Comparison of ENCODE assay signal across 8 cellular contexts in genomic region chr11:67289226-67289650, GRCh38. TPM values are rescaled to one million over a fixed set of nuclear protein-coding genes. Genes with fewer than 3 reads are reported as not detected.
DNase-seq lines count a peak whose midpoint lies in the region; ATAC-seq and TF ChIP-seq lines count a peak whose summit lies in the region.

ANKRD13D (plus strand) TSS chr11:67289303; CDS start chr11:67289461, 158 bp downstream.

- peak within 1 kb of the TSS; percentile 92 for H3K4me3 Mint-ChIP-seq in CD4-positive, alpha-beta T cell

- no peaks in the 10 kb centered on the region for H3K27me3 ChIP-seq in CD4-positive, alpha-beta T cell (ENCODE audit: control insufficient read depth, insufficient read depth, low read length)
- H3K27me3 ChIP-seq in ectodermal cell (ENCODE audit: control insufficient read depth, insufficient read depth, low read length, poor library complexity, severe bottlenecking), result no peaks in the 10 kb centered on the region
- H3K27me3 ChIP-seq in muscle layer of colon (ENCODE audit: control insufficient read depth in 1 of 2, insufficient read depth in 2 of 2, low read length in 2 of 2), result no peaks in the 10 kb centered on the region
- H3K27me3 ChIP-seq in aorta (ENCODE audit: control insufficient read depth in 1 of 2, insufficient read depth in 2 of 2, low read length in 1 of 2), result no peaks in the 10 kb centered on the region

- no peaks in the 10 kb centered on the region for H3K9me3 Mint-ChIP-seq in CD4-positive, alpha-beta T cell

- no peaks in the 10 kb centered on the region for H3K27me3 Mint-ChIP-seq in CD4-positive, alpha-beta T cell

- 0% methylated on average over 56 of the region's 56 CpGs for WGBS in ectodermal cell, 2 experiments
- WGBS in aorta, 2 donors, result 0 to 1% methylated on average over 20 to 56 of the region's 56 CpGs

- POLR2A ChIA-PET in CD4-positive, alpha-beta T cell (lab: Charles Lee), result interaction anchor here (0.5 to 5.5 kb wide), 16 partner anchors 11 to 194 kb away, joined by 3 to 191 read pairs (median 10); partner anchors contain the start of genes AIP, GRK2, POLD4 and PPP1CA

- CTCF ChIA-PET in CD4-positive, alpha-beta T cell (lab: Charles Lee), result interaction anchor here (0.8 to 4.5 kb wide), 12 partner anchors 9 to 93 kb away, joined by 3 to 38 read pairs (median 5); partner anchors contain the start of gene GRK2

- H3K27ac ChIP-seq in CD4-positive, alpha-beta T cell (ENCODE audit: low read depth, low read length), result peak within 1 kb of the TSS; percentile 95
- H3K27ac ChIP-seq in ectodermal cell (ENCODE audit: insufficient read depth, low read depth, low read length, poor library complexity, severe bottlenecking) (peak within 1 kb of the TSS; percentile 90), muscle layer of colon (ENCODE audit: low read depth, low read length) (peak within 1 kb of the TSS; percentile 87), aorta (ENCODE audit: low read depth in 1 of 2, low read length in 2 of 2) (peak within 1 kb of the TSS; percentile 38 to 85)

- peaks cover 55% of the 10 kb centered on the region for H3K4me1 Mint-ChIP-seq in CD4-positive, alpha-beta T cell (ENCODE audit: low read depth)

- H3K9me3 ChIP-seq in CD4-positive, alpha-beta T cell (ENCODE audit: control insufficient read depth, low read length), result no peaks in the 10 kb centered on the region
- H3K9me3 ChIP-seq in ectodermal cell (ENCODE audit: control insufficient read depth, low read length), result no peaks in the 10 kb centered on the region
- H3K9me3 ChIP-seq in muscle layer of colon (ENCODE audit: low read length), result no peaks in the 10 kb centered on the region
- no peaks in the 10 kb centered on the region for H3K9me3 ChIP-seq in aorta (ENCODE audit: control insufficient read depth, low read length)

- peak; percentile 5 for TF ChIP-seq CTCF in CD4-positive, alpha-beta T cell (IDR thresholded peaks at IDR 0.05)

- intact Hi-C loops in CD4-positive, alpha-beta T cell (cut with DNase I, micrococcal nuclease), result loop anchor here (1.0 to 10.0 kb wide), 2 partner anchors 28 to 196 kb away; partner anchors contain the start of gene AIP (in 1 of the 2)
- intact Hi-C loops in aorta (cut with DNase I), result no loop called here

- peak within 1 kb of the TSS; percentile 90 for H3K27ac Mint-ChIP-seq in CD4-positive, alpha-beta T cell

- H3K36me3 Mint-ChIP-seq in CD4-positive, alpha-beta T cell (ENCODE audit: low read depth), result peaks cover 85% of the 10 kb centered on the region

- peak within 1 kb of the TSS; percentile 91 for H3K4me3 ChIP-seq in ectodermal cell (ENCODE audit: insufficient read depth, low read depth, low read length)
- H3K4me3 ChIP-seq in muscle layer of colon (ENCODE audit: low read depth in 1 of 2, low read length in 2 of 2), result peak within 1 kb of the TSS; percentile 66 to 78
- H3K4me3 ChIP-seq in aorta (ENCODE audit: low read length in 2 of 2), result peak within 1 kb of the TSS; percentile 64 to 89

- peak in 2 of 10 experiments; percentile 35 to 44 for DNase-seq in CD4-positive, alpha-beta T cell
- DNase-seq in NCI-H345 treated with DMSO at 0.1 percent for 48 hours (lab: John Stamatoyannopoulos, UW; ENCODE audit: unreplicated experiment), result peak; percentile 46
- no peak for DNase-seq in aorta
- DNase-seq in HPDE6-E6E7 (ENCODE audit: extremely low spot score), result no peak
- DNase-seq in HCEC 1CT, result no peak

- peaks cover 7% of the 10 kb centered on the region for H3K4me1 ChIP-seq in ectodermal cell (ENCODE audit: control insufficient read depth, insufficient read depth, low read length)
- H3K4me1 ChIP-seq in muscle layer of colon (ENCODE audit: insufficient read depth, low read length), result peaks cover 33% of the 10 kb centered on the region
- H3K4me1 ChIP-seq in aorta (ENCODE audit: control insufficient read depth in 1 of 2, insufficient read depth in 2 of 2, low read length in 2 of 2), result no peaks in the 10 kb centered on the region

- H3K36me3 ChIP-seq in ectodermal cell (ENCODE audit: control insufficient read depth, insufficient read depth, low read length) (peaks cover 6% of the 10 kb centered on the region), muscle layer of colon (ENCODE audit: insufficient read depth, low read length) (peaks cover 32% of the 10 kb centered on the region), aorta (ENCODE audit: control insufficient read depth in 1 of 2, insufficient read depth in 2 of 2, low read length in 1 of 2) (peaks cover 0 to 6% of the 10 kb centered on the region in 2 donors)

- peak; percentile 33 for ATAC-seq in CD4-positive, alpha-beta T cell (ENCODE audit: poor library complexity)
- ATAC-seq in GM21360 (IDR thresholded peaks at IDR 0.05; ENCODE audit: unreplicated experiment), result peak; percentile 37
- no peak for ATAC-seq in aorta (ENCODE audit: low FRiP score)

- peak within 1 kb of the TSS; percentile 71 for H3K9ac ChIP-seq in muscle layer of colon (ENCODE audit: low read length)

RNA-seq across cellular contexts. Expression of gene ANKRD13D, which starts in this region (rescaled TPM):
- total RNA-seq in CD4-positive, alpha-beta T cell, result 100 to 1,000 TPM; 160 to 161 TPM
- polyA plus RNA-seq in ectodermal cell (2013, experiment 1 of 4), result 30.3 TPM
- polyA plus RNA-seq in ectodermal cell (2013, experiment 2 of 4), result 26.9 TPM
- polyA plus RNA-seq in ectodermal cell (2013, experiment 3 of 4), result 25.6 TPM
- polyA plus RNA-seq in ectodermal cell (2013, experiment 4 of 4), result 26.8 TPM
- total RNA-seq in aorta, result 10 to 100 TPM; 43.2 to 96.1 TPM
- 100 to 1,000 TPM in 1 of 2 donors, 10 to 100 TPM in 1; 16.8 to 100 TPM for polyA plus RNA-seq in aorta

Comparison
In these comparisons a context has a peak if more than half of its experiments do, and no peak if none do; other contexts are left out.
1. intact Hi-C loops: an anchor here in CD4-positive, alpha-beta T cell (1.0 to 10.0 kb wide); none called in aorta.